ENCODE assay signal across 1 cellular context in the genomic region with DNA sequence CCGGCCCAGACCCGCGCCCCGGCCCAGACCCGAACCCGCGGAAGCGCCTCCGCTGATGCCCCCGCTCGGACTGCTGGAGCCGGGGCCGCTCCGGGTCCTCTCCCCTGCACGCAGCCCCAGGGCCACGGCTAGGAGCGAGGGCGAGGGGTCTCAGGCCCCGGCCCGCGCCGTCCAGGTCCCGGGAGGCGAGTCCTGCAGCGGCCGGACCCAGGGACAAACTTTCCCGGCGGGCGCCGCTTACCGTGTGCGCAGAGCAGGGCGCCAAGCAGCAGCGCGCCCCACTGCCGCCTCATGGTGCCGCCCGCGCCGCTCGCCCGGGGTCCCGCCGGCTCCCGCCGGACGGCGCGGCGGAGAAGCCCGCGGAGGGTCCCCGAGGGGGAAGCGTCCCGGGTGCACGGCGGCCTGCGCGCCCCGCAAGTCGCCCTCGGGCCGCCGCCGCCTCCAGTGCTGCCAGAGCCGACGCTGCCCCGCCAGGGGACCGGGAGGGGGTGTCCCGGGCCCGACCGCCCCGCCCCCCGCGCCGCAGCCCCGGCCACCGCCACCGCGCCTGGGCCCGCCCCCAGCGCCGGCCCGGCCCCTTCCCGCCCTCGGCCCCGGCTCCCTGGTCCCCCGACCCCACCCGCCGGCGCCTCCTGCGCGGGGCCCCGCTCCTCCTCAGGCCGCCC.
A peak's percentile ranks its signal among the peaks of the same experiment; 100 is the strongest.
TF ChIP-seq lines count a peak whose summit lies in the region.

A gene with protein sequence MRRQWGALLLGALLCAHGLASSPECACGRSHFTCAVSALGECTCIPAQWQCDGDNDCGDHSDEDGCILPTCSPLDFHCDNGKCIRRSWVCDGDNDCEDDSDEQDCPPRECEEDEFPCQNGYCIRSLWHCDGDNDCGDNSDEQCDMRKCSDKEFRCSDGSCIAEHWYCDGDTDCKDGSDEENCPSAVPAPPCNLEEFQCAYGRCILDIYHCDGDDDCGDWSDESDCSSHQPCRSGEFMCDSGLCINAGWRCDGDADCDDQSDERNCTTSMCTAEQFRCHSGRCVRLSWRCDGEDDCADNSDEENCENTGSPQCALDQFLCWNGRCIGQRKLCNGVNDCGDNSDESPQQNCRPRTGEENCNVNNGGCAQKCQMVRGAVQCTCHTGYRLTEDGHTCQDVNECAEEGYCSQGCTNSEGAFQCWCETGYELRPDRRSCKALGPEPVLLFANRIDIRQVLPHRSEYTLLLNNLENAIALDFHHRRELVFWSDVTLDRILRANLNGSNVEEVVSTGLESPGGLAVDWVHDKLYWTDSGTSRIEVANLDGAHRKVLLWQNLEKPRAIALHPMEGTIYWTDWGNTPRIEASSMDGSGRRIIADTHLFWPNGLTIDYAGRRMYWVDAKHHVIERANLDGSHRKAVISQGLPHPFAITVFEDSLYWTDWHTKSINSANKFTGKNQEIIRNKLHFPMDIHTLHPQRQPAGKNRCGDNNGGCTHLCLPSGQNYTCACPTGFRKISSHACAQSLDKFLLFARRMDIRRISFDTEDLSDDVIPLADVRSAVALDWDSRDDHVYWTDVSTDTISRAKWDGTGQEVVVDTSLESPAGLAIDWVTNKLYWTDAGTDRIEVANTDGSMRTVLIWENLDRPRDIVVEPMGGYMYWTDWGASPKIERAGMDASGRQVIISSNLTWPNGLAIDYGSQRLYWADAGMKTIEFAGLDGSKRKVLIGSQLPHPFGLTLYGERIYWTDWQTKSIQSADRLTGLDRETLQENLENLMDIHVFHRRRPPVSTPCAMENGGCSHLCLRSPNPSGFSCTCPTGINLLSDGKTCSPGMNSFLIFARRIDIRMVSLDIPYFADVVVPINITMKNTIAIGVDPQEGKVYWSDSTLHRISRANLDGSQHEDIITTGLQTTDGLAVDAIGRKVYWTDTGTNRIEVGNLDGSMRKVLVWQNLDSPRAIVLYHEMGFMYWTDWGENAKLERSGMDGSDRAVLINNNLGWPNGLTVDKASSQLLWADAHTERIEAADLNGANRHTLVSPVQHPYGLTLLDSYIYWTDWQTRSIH (N-terminal part only) (minus strand): TSS at position 464 of the 665 bp plus-strand sequence. CDS start 171 bp downstream, at position 293.

TF ChIP-seq in K562, 482 proteins besides CTCF, POLR2A, EP300 and RAD21:
- 0 out of 2 replicates have a peak, but pooled peaks have one; percentile 34 for TF ChIP-seq RB1 (IDR thresholded peaks at IDR 0.05; ENCODE audit: low read depth)
- TF ChIP-seq JUND (IDR thresholded peaks at IDR 0.05; ENCODE audit: borderline replicate concordance, low read depth, low read length), result no peak
- no peak for TF ChIP-seq JUND (tag; IDR thresholded peaks at IDR 0.05; ENCODE audit: borderline replicate concordance, low read depth, low read length)
- 0 out of 2 replicates have a peak, but pooled peaks have one; percentile 34 for TF ChIP-seq GATAD2B (IDR thresholded peaks at IDR 0.05; ENCODE audit: borderline replicate concordance)
- peak; percentile 30; the same call in 1 of the 2 replicates for TF ChIP-seq PHF8 (IDR thresholded peaks at IDR 0.05; ENCODE audit: borderline replicate concordance, low read length)
- no peak for TF ChIP-seq PPARD (CRISPR knock-in tag; IDR thresholded peaks at IDR 0.05)
- peak in 1 of 2 experiments; percentile 24; a peak in 2 of 4 replicates for TF ChIP-seq NRF1 (conservative IDR thresholded peaks at IDR 0.05 in 1 of 2, IDR thresholded peaks at IDR 0.05 in 1 of 2)
- TF ChIP-seq ZNF212 (CRISPR knock-in tag; IDR thresholded peaks at IDR 0.05), result no peak
- no peak for TF ChIP-seq ZEB2 (IDR thresholded peaks at IDR 0.05)
- no peak for TF ChIP-seq ZBTB1 (CRISPR knock-in tag; IDR thresholded peaks at IDR 0.05; ENCODE audit: borderline replicate concordance, low read depth)
- TF ChIP-seq, protein P1, sequence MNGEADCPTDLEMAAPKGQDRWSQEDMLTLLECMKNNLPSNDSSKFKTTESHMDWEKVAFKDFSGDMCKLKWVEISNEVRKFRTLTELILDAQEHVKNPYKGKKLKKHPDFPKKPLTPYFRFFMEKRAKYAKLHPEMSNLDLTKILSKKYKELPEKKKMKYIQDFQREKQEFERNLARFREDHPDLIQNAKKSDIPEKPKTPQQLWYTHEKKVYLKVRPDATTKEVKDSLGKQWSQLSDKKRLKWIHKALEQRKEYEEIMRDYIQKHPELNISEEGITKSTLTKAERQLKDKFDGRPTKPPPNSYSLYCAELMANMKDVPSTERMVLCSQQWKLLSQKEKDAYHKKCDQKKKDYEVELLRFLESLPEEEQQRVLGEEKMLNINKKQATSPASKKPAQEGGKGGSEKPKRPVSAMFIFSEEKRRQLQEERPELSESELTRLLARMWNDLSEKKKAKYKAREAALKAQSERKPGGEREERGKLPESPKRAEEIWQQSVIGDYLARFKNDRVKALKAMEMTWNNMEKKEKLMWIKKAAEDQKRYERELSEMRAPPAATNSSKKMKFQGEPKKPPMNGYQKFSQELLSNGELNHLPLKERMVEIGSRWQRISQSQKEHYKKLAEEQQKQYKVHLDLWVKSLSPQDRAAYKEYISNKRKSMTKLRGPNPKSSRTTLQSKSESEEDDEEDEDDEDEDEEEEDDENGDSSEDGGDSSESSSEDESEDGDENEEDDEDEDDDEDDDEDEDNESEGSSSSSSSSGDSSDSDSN (IDR thresholded peaks at IDR 0.05; ENCODE audit: borderline replicate concordance in 1 of 2, low read depth in 2 of 2, low read length in 2 of 2), result 0 out of 4 replicates have a peak, but pooled peaks of 1 of the 2 experiments have one; percentile 55
- TF ChIP-seq, protein P2, sequence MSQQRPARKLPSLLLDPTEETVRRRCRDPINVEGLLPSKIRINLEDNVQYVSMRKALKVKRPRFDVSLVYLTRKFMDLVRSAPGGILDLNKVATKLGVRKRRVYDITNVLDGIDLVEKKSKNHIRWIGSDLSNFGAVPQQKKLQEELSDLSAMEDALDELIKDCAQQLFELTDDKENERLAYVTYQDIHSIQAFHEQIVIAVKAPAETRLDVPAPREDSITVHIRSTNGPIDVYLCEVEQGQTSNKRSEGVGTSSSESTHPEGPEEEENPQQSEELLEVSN (IDR thresholded peaks at IDR 0.05; ENCODE audit: borderline replicate concordance in 1 of 2, extremely low read depth in 1 of 2, insufficient read depth in 1 of 2, insufficient read length in 1 of 2, low read depth in 1 of 2, low read length in 1 of 2, poor library complexity in 1 of 2, severe bottlenecking in 1 of 2), result peak in 1 of 2 experiments; percentile 66
- TF ChIP-seq CXXC5 (CRISPR knock-in tag; IDR thresholded peaks at IDR 0.05), result 0 out of 2 replicates have a peak, but pooled peaks have one; percentile 50
- TF ChIP-seq ZBTB7A (IDR thresholded peaks at IDR 0.05; ENCODE audit: borderline replicate concordance, control insufficient read depth, low read depth, low read length), result peak; percentile 68; the same call in 1 of the 2 replicates
- no peak for TF ChIP-seq EWSR1 (IDR thresholded peaks at IDR 0.05; ENCODE audit: borderline replicate concordance, low read depth, partially characterized antibody)
- peak; percentile 15; the same call in 1 of the 2 replicates for TF ChIP-seq CTBP1 (IDR thresholded peaks at IDR 0.05; ENCODE audit: borderline replicate concordance)
- TF ChIP-seq MTF1 (CRISPR knock-in tag; IDR thresholded peaks at IDR 0.05; ENCODE audit: borderline replicate concordance), result no peak
- TF ChIP-seq ZNF583 (CRISPR knock-in tag; IDR thresholded peaks at IDR 0.05), result no peak
- no peak for TF ChIP-seq SRSF9 (IDR thresholded peaks at IDR 0.05; ENCODE audit: borderline replicate concordance, low read depth, low read length)
- no peak for TF ChIP-seq POLR2AphosphoS5 (IDR thresholded peaks at IDR 0.05; ENCODE audit: control insufficient read depth, insufficient read depth, low read depth, low read length)
- TF ChIP-seq RBBP5 (IDR thresholded peaks at IDR 0.05; ENCODE audit: borderline replicate concordance, insufficient read depth, low read length, poor library complexity, severe bottlenecking), result peak; percentile 24
- no peak for TF ChIP-seq DDX20 (tag; IDR thresholded peaks at IDR 0.05; ENCODE audit: low read depth)
- TF ChIP-seq, protein P3, sequence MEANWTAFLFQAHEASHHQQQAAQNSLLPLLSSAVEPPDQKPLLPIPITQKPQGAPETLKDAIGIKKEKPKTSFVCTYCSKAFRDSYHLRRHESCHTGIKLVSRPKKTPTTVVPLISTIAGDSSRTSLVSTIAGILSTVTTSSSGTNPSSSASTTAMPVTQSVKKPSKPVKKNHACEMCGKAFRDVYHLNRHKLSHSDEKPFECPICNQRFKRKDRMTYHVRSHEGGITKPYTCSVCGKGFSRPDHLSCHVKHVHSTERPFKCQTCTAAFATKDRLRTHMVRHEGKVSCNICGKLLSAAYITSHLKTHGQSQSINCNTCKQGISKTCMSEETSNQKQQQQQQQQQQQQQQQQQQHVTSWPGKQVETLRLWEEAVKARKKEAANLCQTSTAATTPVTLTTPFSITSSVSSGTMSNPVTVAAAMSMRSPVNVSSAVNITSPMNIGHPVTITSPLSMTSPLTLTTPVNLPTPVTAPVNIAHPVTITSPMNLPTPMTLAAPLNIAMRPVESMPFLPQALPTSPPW (CRISPR knock-in tag; IDR thresholded peaks at IDR 0.05), result peak; percentile 38; the same call in 1 of the 2 replicates
